In genomic region chr10:30346135-30346534, GRCh38 we compare ENCODE assay signal across 19 cellular contexts. TPM values are rescaled to one million over a fixed set of nuclear protein-coding genes. Genes with fewer than 3 reads are reported as not detected.
DNase-seq lines count a peak whose midpoint lies in the region; ATAC-seq, FAIRE-seq and TF ChIP-seq lines count a peak whose summit lies in the region.
"Had no signal": no experiment of that assay in that cellular context is flagged by ENCODE, and none has a peak within 500 bp of the region (broad histone marks: within the 10 kb centered on the region; RNA-seq: fewer than 3 reads in every experiment).

No MANE protein-coding gene starts in this region.

- DNase-seq in A549 (ENCODE audit: low read depth in 1 of 2, low spot score in 1 of 2) (no peak), OCI-LY7 (ENCODE audit: low spot score) (no peak), mesenchymal stem cell (no peak), NCI-H1417 treated with DMSO at 0.1 percent for 48 hours (lab: John Stamatoyannopoulos, UW) (no peak), NCI-H1694 (lab: John Stamatoyannopoulos, UW) (no peak)
- DNase-seq in CD4-positive, alpha-beta T cell = no peak
- DNase-seq: cerebellar nuclear complex; effector CD4-positive, alpha-beta T cell; esophagus squamous epithelium; MG63; NCI-H1694 treated with DMSO at 0.1 percent for 48 hours; thyroid gland had no signal

- peaks cover 43% of the 10 kb centered on the region for H3K36me3 Mint-ChIP-seq in CD4-positive, alpha-beta T cell (ENCODE audit: low read depth)

- H3K23ac ChIP-seq in mesenchymal stem cell (ENCODE audit: low read length in 2 of 2) = no peak overlapping the region

- H3K27me3 ChIP-seq in CD4-positive, alpha-beta T cell (ENCODE audit: control insufficient read depth, insufficient read depth, low read length) = no peaks in the 10 kb centered on the region
- no peaks in the 10 kb centered on the region for H3K27me3 ChIP-seq in mesenchymal stem cell (ENCODE audit: control insufficient read depth in 1 of 2, insufficient read depth in 1 of 2, low read length in 2 of 2)
- H3K27me3 ChIP-seq: ascending aorta, esophagus squamous epithelium, MG63, thyroid gland had no signal

- POLR2A ChIA-PET in A549 (lab: Yijun Ruan, JAX) = no interaction called here
- POLR2A ChIA-PET in CD4-positive, alpha-beta T cell (lab: Charles Lee) = no interaction called here
- POLR2A ChIA-PET in OCI-LY7 (lab: Charles Lee) = interaction anchor here (0.6 to 1.1 kb wide), 2 partner anchors 48 to 91 kb away, joined by 3 read pairs; no protein-coding TSS in a partner anchor

- no peak overlapping the region for H3K18ac ChIP-seq in mesenchymal stem cell (ENCODE audit: low read depth in 1 of 2, low read length in 2 of 2)

- H2BK15ac ChIP-seq in mesenchymal stem cell (ENCODE audit: low read depth, poor library complexity, severe bottlenecking) = no peak overlapping the region

- no peak overlapping the region for H2BK5ac ChIP-seq in mesenchymal stem cell (ENCODE audit: low read depth, low read length, poor library complexity, severe bottlenecking)

- no peaks in the 10 kb centered on the region for H3K27me3 Mint-ChIP-seq in CD4-positive, alpha-beta T cell
- H3K27me3 Mint-ChIP-seq: activated CD4-positive, alpha-beta T cell treated with anti-CD3 and anti-CD28 coated beads, Interleukin-2, amount 10 ng/mL, durations not matched to agents 24 days and 14 days had no signal

- H3K27ac ChIP-seq in A549 (no peak overlapping the region), OCI-LY7 (ENCODE audit: low read depth, low read length, poor library complexity, severe bottlenecking) (no peak overlapping the region), mesenchymal stem cell (ENCODE audit: low read length, poor library complexity, severe bottlenecking) (no peak overlapping the region)
- H3K27ac ChIP-seq in CD4-positive, alpha-beta T cell (ENCODE audit: low read depth, low read length) = no peak overlapping the region
- H3K27ac ChIP-seq: ascending aorta, esophagus squamous epithelium, RWPE1, thyroid gland had no signal

- intact Hi-C loops in CD4-positive, alpha-beta T cell (cut with DNase I, micrococcal nuclease) = loop anchor here (10.0 kb wide), 1 partner anchor 321 kb away; no protein-coding TSS in a partner anchor
- intact Hi-C loops in OCI-LY7 (cut with micrococcal nuclease; ENCODE audit: unreplicated experiment) = no loop called here

- peaks cover 2% of the 10 kb centered on the region for H3K79me1 ChIP-seq in mesenchymal stem cell (replicated peaks; ENCODE audit: low read length, poor library complexity, severe bottlenecking)

- H3K4ac ChIP-seq in mesenchymal stem cell (ENCODE audit: low read depth in 1 of 2, low read length in 2 of 2) = no peak overlapping the region

- CTCF ChIA-PET in A549 (lab: Yijun Ruan, JAX) = interaction anchor here (0.9 to 2.8 kb wide), 4 partner anchors 14 to 245 kb away, joined by 3 to 12 read pairs (median 4); no protein-coding TSS in a partner anchor
- CTCF ChIA-PET in CD4-positive, alpha-beta T cell (lab: Charles Lee) = no interaction called here
- CTCF ChIA-PET in OCI-LY7 (lab: Charles Lee; ENCODE audit: unreplicated experiment) = no interaction called here

- H3K4me3 ChIP-seq in A549 (no peak overlapping the region), OCI-LY7 (ENCODE audit: low read depth, low read length, poor library complexity, severe bottlenecking) (peak overlapping the region; percentile 81), mesenchymal stem cell (ENCODE audit: insufficient read depth in 1 of 2, low read depth in 1 of 2, low read length in 2 of 2) (no peak overlapping the region)
- H3K4me3 ChIP-seq: ascending aorta, esophagus squamous epithelium, thyroid gland had no signal

- no peak for TF ChIP-seq RAD21 in A549 (conservative IDR thresholded peaks at IDR 0.05 in 1 of 2, IDR thresholded peaks at IDR 0.05 in 1 of 2)

- H3K79me2 ChIP-seq in OCI-LY7 (ENCODE audit: insufficient read depth, low read depth, low read length) = peaks cover 79% of the 10 kb centered on the region

- no peak overlapping the region for H2AK5ac ChIP-seq in mesenchymal stem cell (ENCODE audit: low read length, severe bottlenecking)

- no peak overlapping the region for H2BK12ac ChIP-seq in mesenchymal stem cell (ENCODE audit: low read length in 2 of 2)

- H3K36me3 ChIP-seq in OCI-LY7 (ENCODE audit: insufficient read depth, low read length) (peaks cover 66% of the 10 kb centered on the region), mesenchymal stem cell (ENCODE audit: control insufficient read depth in 1 of 2, insufficient read depth in 2 of 2, low read depth in 1 of 2, low read length in 2 of 2) (peaks cover 0 to 5% of the 10 kb centered on the region in 2 experiments)
- H3K36me3 ChIP-seq: thyroid gland had no signal

- no peak overlapping the region for H3K27ac Mint-ChIP-seq in CD4-positive, alpha-beta T cell

- no peak overlapping the region for H4K8ac ChIP-seq in mesenchymal stem cell (ENCODE audit: low read length)

- WGBS in A549 (ENCODE audit: missing lambda C conversion rate) = 21% methylated on average over 1 of the region's 1 CpG
- WGBS in mesenchymal stem cell = no CpG with 5 or more reads among the region's 1 CpG

- no peak for FAIRE-seq in A549 (lab: Jason Lieb, UNC)
- FAIRE-seq: H54 had no signal

- H3K4me2 ChIP-seq in A549 = peak overlapping the region; percentile 75; the same call in 1 of the 3 replicates
- H3K4me2 ChIP-seq in OCI-LY7 (ENCODE audit: low read length) = peak overlapping the region; percentile 91
- H3K4me2 ChIP-seq in mesenchymal stem cell (ENCODE audit: low read length, poor library complexity, severe bottlenecking) = no peak overlapping the region

- ATAC-seq in A549 (no peak), GM18909 (IDR thresholded peaks at IDR 0.05; ENCODE audit: poor library complexity, unreplicated experiment) (no peak), GM19328 (IDR thresholded peaks at IDR 0.05; ENCODE audit: unreplicated experiment) (no peak)
- ATAC-seq in CD4-positive, alpha-beta T cell (ENCODE audit: poor library complexity) = no peak
- ATAC-seq: sciatic nerve had no signal

- H3K4me1 ChIP-seq in A549 (peaks cover 18% of the 10 kb centered on the region; the same call in 2 of the 3 replicates), OCI-LY7 (ENCODE audit: insufficient read depth, low read length, poor library complexity, severe bottlenecking) (peaks cover 30% of the 10 kb centered on the region), mesenchymal stem cell (ENCODE audit: control insufficient read depth, insufficient read depth, low read depth, low read length) (peaks cover 2% of the 10 kb centered on the region)

- H3K9me3 Mint-ChIP-seq in CD4-positive, alpha-beta T cell = no peaks in the 10 kb centered on the region
- H3K9me3 Mint-ChIP-seq: activated CD4-positive, alpha-beta T cell treated with anti-CD3 and anti-CD28 coated beads, Interleukin-2, amount 10 ng/mL, durations not matched to agents 24 days and 14 days had no signal

- H3K14ac ChIP-seq in mesenchymal stem cell (ENCODE audit: low read length in 2 of 2) = no peak overlapping the region

- TF ChIP-seq EP300 in A549 (IDR thresholded peaks at IDR 0.05) = no peak

- H3K9ac ChIP-seq in mesenchymal stem cell (ENCODE audit: low read length) = peak overlapping the region; percentile 3

- TF ChIP-seq POLR2A in A549 (IDR thresholded peaks at IDR 0.05; ENCODE audit: low read length) = no peak

- H2BK120ac ChIP-seq in mesenchymal stem cell (ENCODE audit: low read depth, low read length) = no peak overlapping the region

- no peak for TF ChIP-seq CTCF in A549 (IDR thresholded peaks at IDR 0.05)
- no peak for TF ChIP-seq CTCF in CD4-positive, alpha-beta T cell (IDR thresholded peaks at IDR 0.05)
- TF ChIP-seq CTCF in OCI-LY7 (conservative IDR thresholded peaks at IDR 0.05; ENCODE audit: low read length) = no peak

- H4K20me1 ChIP-seq in OCI-LY7 (ENCODE audit: insufficient read depth, low read length) = peaks cover 18% of the 10 kb centered on the region; the same call in 1 of the 2 replicates

- H4K91ac ChIP-seq in mesenchymal stem cell (ENCODE audit: low read length) = no peak overlapping the region

- H3K4me1 Mint-ChIP-seq in CD4-positive, alpha-beta T cell (ENCODE audit: low read depth) = peaks cover 74% of the 10 kb centered on the region

- H3K9me2 ChIP-seq in OCI-LY7 (ENCODE audit: insufficient read depth, low read length) = no peaks in the 10 kb centered on the region

- H3K4me3 Mint-ChIP-seq in CD4-positive, alpha-beta T cell = peak overlapping the region; percentile 83

- no TSS peak for BruUV-seq in OCI-LY7 (replicated peaks; lab: Mats Ljungman, UMichigan)

- H2AFZ ChIP-seq in OCI-LY7 (ENCODE audit: low read length) (no peak overlapping the region), mesenchymal stem cell (ENCODE audit: low read depth, low read length) (no peak overlapping the region)

- no peaks in the 10 kb centered on the region for H3K9me3 ChIP-seq in A549
- no peaks in the 10 kb centered on the region for H3K9me3 ChIP-seq in CD4-positive, alpha-beta T cell (ENCODE audit: control insufficient read depth, low read length)
- H3K9me3 ChIP-seq in OCI-LY7 (ENCODE audit: low read length) = no peaks in the 10 kb centered on the region; the same call in 1 of the 2 replicates
- no peaks in the 10 kb centered on the region for H3K9me3 ChIP-seq in mesenchymal stem cell (ENCODE audit: control insufficient read depth, low read length)
- H3K9me3 ChIP-seq: ascending aorta, esophagus squamous epithelium, MG63, thyroid gland had no signal

TF ChIP-seq in A549, 52 proteins besides CTCF, POLR2A, EP300 and RAD21:
- TF ChIP-seq ELK1 (IDR thresholded peaks at IDR 0.05; ENCODE audit: low read depth, low read length) = no peak

RNA-seq across cellular contexts. Expression of gene MTPAP, which starts 2.9 kb away (rescaled TPM):
- polyA plus RNA-seq in A549 (2011; rRNA removed) (22.4 and 30.8 TPM in 2 replicates), A549 (2017; fragmentation: RNase III; extraction: RNeasy Plus Mini Kit Qiagen cat#74134 plus additional on column Dnase treatment) (12.7 to 13.5 TPM (median 13.4 TPM) in 3 replicates)
- polyA plus RNA-seq in A549 (2012; cell fraction: cytosol; rRNA removed) = 8.2 and 8.7 TPM in 2 replicates
- polyA plus RNA-seq in A549 (2012; cell fraction: nucleus; rRNA removed) = 3.6 and 5.8 TPM in 2 replicates
- 7.2 and 10.9 TPM in 2 replicates for polyA minus RNA-seq in A549 (2011; rRNA and poly(A)+ RNA removed)
- 10 to 100 TPM; 33.0 to 35.1 TPM for total RNA-seq in CD4-positive, alpha-beta T cell
- 13.4 and 16.9 TPM in 2 replicates for total RNA-seq in OCI-LY7 (2014; rRNA removed; shearing (Covaris generic))
- 38.0 and 43.7 TPM in 2 replicates for total RNA-seq in OCI-LY7 (2022)
- polyA plus RNA-seq in mesenchymal stem cell (2013, experiment 1 of 2) = 12.6 TPM
- polyA plus RNA-seq in mesenchymal stem cell (2013, experiment 2 of 2) = 13.7 TPM
